Comparison of ENCODE assay signal across 2 cellular contexts in genomic region chrX:153414838-153415552, GRCh38.
TF ChIP-seq lines count a peak whose summit lies in the region.

No MANE protein-coding gene starts in this region.

TF ChIP-seq in liver, 16 proteins besides CTCF, POLR2A, EP300 and RAD21:
- no peak for TF ChIP-seq SP1 (IDR thresholded peaks at IDR 0.05)
- TF ChIP-seq, protein P1, sequence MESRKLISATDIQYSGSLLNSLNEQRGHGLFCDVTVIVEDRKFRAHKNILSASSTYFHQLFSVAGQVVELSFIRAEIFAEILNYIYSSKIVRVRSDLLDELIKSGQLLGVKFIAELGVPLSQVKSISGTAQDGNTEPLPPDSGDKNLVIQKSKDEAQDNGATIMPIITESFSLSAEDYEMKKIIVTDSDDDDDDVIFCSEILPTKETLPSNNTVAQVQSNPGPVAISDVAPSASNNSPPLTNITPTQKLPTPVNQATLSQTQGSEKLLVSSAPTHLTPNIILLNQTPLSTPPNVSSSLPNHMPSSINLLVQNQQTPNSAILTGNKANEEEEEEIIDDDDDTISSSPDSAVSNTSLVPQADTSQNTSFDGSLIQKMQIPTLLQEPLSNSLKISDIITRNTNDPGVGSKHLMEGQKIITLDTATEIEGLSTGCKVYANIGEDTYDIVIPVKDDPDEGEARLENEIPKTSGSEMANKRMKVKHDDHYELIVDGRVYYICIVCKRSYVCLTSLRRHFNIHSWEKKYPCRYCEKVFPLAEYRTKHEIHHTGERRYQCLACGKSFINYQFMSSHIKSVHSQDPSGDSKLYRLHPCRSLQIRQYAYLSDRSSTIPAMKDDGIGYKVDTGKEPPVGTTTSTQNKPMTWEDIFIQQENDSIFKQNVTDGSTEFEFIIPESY (IDR thresholded peaks at IDR 0.05), result no peak
- TF ChIP-seq HNF4G (IDR thresholded peaks at IDR 0.05), result no peak
- no peak for TF ChIP-seq RXRA (IDR thresholded peaks at IDR 0.05)
- no peak for TF ChIP-seq REST (IDR thresholded peaks at IDR 0.05)
- TF ChIP-seq NR2F2 (IDR thresholded peaks at IDR 0.05), result peak; percentile 55
- no peak for TF ChIP-seq FOXA1 (IDR thresholded peaks at IDR 0.05)

TF ChIP-seq in HepG2, 621 proteins besides CTCF, POLR2A, EP300 and RAD21:
- no peak for TF ChIP-seq CHD2 (IDR thresholded peaks at IDR 0.05; ENCODE audit: low read depth, low read length)
- no peak for TF ChIP-seq ZNF660 (CRISPR knock-in tag; IDR thresholded peaks at IDR 0.05; ENCODE audit: borderline replicate concordance, low read depth)
- TF ChIP-seq ZBTB25 (CRISPR knock-in tag; IDR thresholded peaks at IDR 0.05), result no peak
- no peak for TF ChIP-seq NR3C1 (CRISPR knock-in tag; IDR thresholded peaks at IDR 0.05)
- no peak for TF ChIP-seq ZSCAN21 (CRISPR knock-in tag; IDR thresholded peaks at IDR 0.05; ENCODE audit: borderline replicate concordance)
- TF ChIP-seq ATAD3A (CRISPR knock-in tag; IDR thresholded peaks at IDR 0.05), result no peak
- no peak for TF ChIP-seq ZBTB43 (CRISPR knock-in tag; conservative IDR thresholded peaks at IDR 0.05)
- TF ChIP-seq RFXAP (CRISPR knock-in tag; IDR thresholded peaks at IDR 0.05; ENCODE audit: borderline replicate concordance), result no peak
- TF ChIP-seq, protein P2, sequence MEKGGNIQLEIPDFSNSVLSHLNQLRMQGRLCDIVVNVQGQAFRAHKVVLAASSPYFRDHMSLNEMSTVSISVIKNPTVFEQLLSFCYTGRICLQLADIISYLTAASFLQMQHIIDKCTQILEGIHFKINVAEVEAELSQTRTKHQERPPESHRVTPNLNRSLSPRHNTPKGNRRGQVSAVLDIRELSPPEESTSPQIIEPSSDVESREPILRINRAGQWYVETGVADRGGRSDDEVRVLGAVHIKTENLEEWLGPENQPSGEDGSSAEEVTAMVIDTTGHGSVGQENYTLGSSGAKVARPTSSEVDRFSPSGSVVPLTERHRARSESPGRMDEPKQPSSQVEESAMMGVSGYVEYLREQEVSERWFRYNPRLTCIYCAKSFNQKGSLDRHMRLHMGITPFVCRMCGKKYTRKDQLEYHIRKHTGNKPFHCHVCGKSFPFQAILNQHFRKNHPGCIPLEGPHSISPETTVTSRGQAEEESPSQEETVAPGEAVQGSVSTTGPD (CRISPR knock-in tag; IDR thresholded peaks at IDR 0.05), result no peak
- no peak for TF ChIP-seq ZNF333 (CRISPR knock-in tag; IDR thresholded peaks at IDR 0.05; ENCODE audit: borderline replicate concordance)
- TF ChIP-seq ZNF44 (CRISPR knock-in tag; IDR thresholded peaks at IDR 0.05), result no peak
- no peak for TF ChIP-seq ZNF280B (CRISPR knock-in tag; IDR thresholded peaks at IDR 0.05; ENCODE audit: borderline replicate concordance)
- TF ChIP-seq ZBTB7B (CRISPR knock-in tag; IDR thresholded peaks at IDR 0.05), result no peak
- TF ChIP-seq, protein P3, sequence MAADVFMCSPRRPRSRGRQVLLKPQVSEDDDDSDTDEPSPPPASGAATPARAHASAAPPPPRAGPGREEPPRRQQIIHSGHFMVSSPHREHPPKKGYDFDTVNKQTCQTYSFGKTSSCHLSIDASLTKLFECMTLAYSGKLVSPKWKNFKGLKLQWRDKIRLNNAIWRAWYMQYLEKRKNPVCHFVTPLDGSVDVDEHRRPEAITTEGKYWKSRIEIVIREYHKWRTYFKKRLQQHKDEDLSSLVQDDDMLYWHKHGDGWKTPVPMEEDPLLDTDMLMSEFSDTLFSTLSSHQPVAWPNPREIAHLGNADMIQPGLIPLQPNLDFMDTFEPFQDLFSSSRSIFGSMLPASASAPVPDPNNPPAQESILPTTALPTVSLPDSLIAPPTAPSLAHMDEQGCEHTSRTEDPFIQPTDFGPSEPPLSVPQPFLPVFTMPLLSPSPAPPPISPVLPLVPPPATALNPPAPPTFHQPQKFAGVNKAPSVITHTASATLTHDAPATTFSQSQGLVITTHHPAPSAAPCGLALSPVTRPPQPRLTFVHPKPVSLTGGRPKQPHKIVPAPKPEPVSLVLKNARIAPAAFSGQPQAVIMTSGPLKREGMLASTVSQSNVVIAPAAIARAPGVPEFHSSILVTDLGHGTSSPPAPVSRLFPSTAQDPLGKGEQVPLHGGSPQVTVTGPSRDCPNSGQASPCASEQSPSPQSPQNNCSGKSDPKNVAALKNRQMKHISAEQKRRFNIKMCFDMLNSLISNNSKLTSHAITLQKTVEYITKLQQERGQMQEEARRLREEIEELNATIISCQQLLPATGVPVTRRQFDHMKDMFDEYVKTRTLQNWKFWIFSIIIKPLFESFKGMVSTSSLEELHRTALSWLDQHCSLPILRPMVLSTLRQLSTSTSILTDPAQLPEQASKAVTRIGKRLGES (CRISPR knock-in tag; IDR thresholded peaks at IDR 0.05; ENCODE audit: borderline replicate concordance), result no peak
- TF ChIP-seq ZNF251 (CRISPR knock-in tag; IDR thresholded peaks at IDR 0.05), result no peak
- no peak for TF ChIP-seq ZNF234 (CRISPR knock-in tag; conservative IDR thresholded peaks at IDR 0.05)
- TF ChIP-seq MTERF4 (CRISPR knock-in tag; IDR thresholded peaks at IDR 0.05), result no peak
- no peak for TF ChIP-seq RELA (CRISPR knock-in tag; IDR thresholded peaks at IDR 0.05)
- TF ChIP-seq, protein P4, sequence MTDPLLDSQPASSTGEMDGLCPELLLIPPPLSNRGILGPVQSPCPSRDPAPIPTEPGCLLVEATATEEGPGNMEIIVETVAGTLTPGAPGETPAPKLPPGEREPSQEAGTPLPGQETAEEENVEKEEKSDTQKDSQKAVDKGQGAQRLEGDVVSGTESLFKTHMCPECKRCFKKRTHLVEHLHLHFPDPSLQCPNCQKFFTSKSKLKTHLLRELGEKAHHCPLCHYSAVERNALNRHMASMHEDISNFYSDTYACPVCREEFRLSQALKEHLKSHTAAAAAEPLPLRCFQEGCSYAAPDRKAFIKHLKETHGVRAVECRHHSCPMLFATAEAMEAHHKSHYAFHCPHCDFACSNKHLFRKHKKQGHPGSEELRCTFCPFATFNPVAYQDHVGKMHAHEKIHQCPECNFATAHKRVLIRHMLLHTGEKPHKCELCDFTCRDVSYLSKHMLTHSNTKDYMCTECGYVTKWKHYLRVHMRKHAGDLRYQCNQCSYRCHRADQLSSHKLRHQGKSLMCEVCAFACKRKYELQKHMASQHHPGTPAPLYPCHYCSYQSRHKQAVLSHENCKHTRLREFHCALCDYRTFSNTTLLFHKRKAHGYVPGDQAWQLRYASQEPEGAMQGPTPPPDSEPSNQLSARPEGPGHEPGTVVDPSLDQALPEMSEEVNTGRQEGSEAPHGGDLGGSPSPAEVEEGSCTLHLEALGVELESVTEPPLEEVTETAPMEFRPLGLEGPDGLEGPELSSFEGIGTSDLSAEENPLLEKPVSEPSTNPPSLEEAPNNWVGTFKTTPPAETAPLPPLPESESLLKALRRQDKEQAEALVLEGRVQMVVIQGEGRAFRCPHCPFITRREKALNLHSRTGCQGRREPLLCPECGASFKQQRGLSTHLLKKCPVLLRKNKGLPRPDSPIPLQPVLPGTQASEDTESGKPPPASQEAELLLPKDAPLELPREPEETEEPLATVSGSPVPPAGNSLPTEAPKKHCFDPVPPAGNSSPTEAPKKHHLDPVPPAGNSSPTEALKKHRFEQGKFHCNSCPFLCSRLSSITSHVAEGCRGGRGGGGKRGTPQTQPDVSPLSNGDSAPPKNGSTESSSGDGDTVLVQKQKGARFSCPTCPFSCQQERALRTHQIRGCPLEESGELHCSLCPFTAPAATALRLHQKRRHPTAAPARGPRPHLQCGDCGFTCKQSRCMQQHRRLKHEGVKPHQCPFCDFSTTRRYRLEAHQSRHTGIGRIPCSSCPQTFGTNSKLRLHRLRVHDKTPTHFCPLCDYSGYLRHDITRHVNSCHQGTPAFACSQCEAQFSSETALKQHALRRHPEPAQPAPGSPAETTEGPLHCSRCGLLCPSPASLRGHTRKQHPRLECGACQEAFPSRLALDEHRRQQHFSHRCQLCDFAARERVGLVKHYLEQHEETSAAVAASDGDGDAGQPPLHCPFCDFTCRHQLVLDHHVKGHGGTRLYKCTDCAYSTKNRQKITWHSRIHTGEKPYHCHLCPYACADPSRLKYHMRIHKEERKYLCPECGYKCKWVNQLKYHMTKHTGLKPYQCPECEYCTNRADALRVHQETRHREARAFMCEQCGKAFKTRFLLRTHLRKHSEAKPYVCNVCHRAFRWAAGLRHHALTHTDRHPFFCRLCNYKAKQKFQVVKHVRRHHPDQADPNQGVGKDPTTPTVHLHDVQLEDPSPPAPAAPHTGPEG (CRISPR knock-in tag; IDR thresholded peaks at IDR 0.05), result no peak
